21 cellular contexts compared by ENCODE assay signal in the genomic region with DNA sequence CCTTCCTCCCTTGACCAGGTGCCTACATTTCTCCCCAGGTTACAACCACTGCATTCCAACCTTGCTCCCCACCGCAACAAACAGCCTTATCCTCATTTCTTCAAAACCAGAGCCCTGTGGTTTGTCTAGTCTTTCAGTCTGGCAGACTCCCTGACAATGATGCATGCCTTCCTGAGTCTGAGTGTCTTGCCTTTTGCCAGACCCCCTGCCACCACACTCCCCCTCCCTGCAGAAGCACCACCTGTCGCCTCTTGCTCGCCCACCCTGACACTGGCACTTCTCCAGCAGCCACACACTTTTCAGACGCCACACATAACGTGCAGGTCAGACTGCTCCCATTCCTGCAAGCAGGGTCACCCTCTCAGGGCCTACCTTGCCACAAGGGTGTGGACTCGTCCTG.
A peak's percentile ranks its signal among the peaks of the same experiment; 100 is the strongest.
DNase-seq lines count a peak whose midpoint lies in the region; ATAC-seq, FAIRE-seq and TF ChIP-seq lines count a peak whose summit lies in the region.
"Had no signal": no experiment of that assay in that cellular context is flagged by ENCODE, and none has a peak within 500 bp of the region (broad histone marks: within the 10 kb centered on the region; RNA-seq: fewer than 3 reads in every experiment).

No MANE protein-coding gene starts in this region.

- H3K27ac ChIP-seq in K562 (ENCODE audit: extremely low read depth, low read depth, low read length): no peak overlapping the region
- H3K27ac ChIP-seq in naive thymus-derived CD4-positive, alpha-beta T cell (ENCODE audit: low read depth, low read length): no peak overlapping the region
- H3K27ac ChIP-seq: BLaER1, SK-N-MC had no signal

- no peak for FAIRE-seq in K562 (lab: Jason Lieb, UNC)
- FAIRE-seq: GM12891, H54 had no signal

- TF ChIP-seq CTCF in K562 (IDR thresholded peaks at IDR 0.05 in 2 of 3, conservative IDR thresholded peaks at IDR 0.05 in 1 of 3; ENCODE audit: insufficient read depth in 2 of 3, low read depth in 1 of 3, low read length in 3 of 3): no peak
- no peak for TF ChIP-seq CTCF in progenitor cell of endocrine pancreas (IDR thresholded peaks at IDR 0.05; ENCODE audit: unreplicated experiment)

- CTCF ChIA-PET in K562 (lab: Yijun Ruan, JAX; ENCODE audit: low intra/inter-chr PET ratio): interaction anchor here (0.6 kb wide), 1 partner anchor 647 kb away, joined by 3 read pairs; no protein-coding TSS in a partner anchor
- CTCF ChIA-PET in naive thymus-derived CD4-positive, alpha-beta T cell (lab: Charles Lee): no interaction called here

- H3K4me1 Mint-ChIP-seq in progenitor cell of endocrine pancreas (ENCODE audit: low read depth): peaks cover 6% of the 10 kb centered on the region
- H3K4me1 Mint-ChIP-seq in naive thymus-derived CD4-positive, alpha-beta T cell: no peaks in the 10 kb centered on the region

- no peaks in the 10 kb centered on the region for H3K27me3 ChIP-seq in K562 (ENCODE audit: control insufficient read depth in 2 of 2, insufficient read depth in 2 of 2, low read length in 2 of 2)
- no peaks in the 10 kb centered on the region for H3K27me3 ChIP-seq in naive thymus-derived CD4-positive, alpha-beta T cell (ENCODE audit: control insufficient read depth in 2 of 2, insufficient read depth in 2 of 2, low read length in 2 of 2)
- H3K27me3 ChIP-seq: BLaER1 had no signal

- DNase-seq in NCI-H1092 treated with DMSO at 0.1 percent for 48 hours (lab: John Stamatoyannopoulos, UW) (peak; percentile 4), NCI-H1092 (lab: John Stamatoyannopoulos, UW) (no peak), NCI-H1105 treated with DMSO at 0.1 percent for 48 hours (lab: John Stamatoyannopoulos, UW) (peak; percentile 29), K562 (ENCODE audit: extremely low read depth in 1 of 4, low spot score in 3 of 4) (no peak), progenitor cell of endocrine pancreas (ENCODE audit: low spot score, unreplicated experiment) (no peak), hepatic stellate cell (ENCODE audit: low spot score) (no peak)
- DNase-seq in naive thymus-derived CD4-positive, alpha-beta T cell: no peak
- DNase-seq: 8988T; CD8-positive, alpha-beta T cell; DMS79 treated with DMSO at 0.1 percent for 48 hours; GF-D8; Kasumi-1; NCI-H1436; NCI-H2081; NCI-H345; NCI-H82 had no signal

- intact Hi-C loops in K562 (cut with micrococcal nuclease): no loop called here
- intact Hi-C loops in naive thymus-derived CD4-positive, alpha-beta T cell (cut with micrococcal nuclease): no loop called here

- POLR2A ChIA-PET in K562 (lab: Yijun Ruan, JAX): no interaction called here
- POLR2A ChIA-PET in naive thymus-derived CD4-positive, alpha-beta T cell (lab: Charles Lee): no interaction called here

- no peak overlapping the region for H3K4me3 Mint-ChIP-seq in progenitor cell of endocrine pancreas (ENCODE audit: low read depth)
- no peak overlapping the region for H3K4me3 Mint-ChIP-seq in naive thymus-derived CD4-positive, alpha-beta T cell
- H3K4me3 Mint-ChIP-seq: CD8-positive, alpha-beta T cell had no signal

- no peak overlapping the region for H3K4me3 ChIP-seq in K562
- no peak overlapping the region for H3K4me3 ChIP-seq in naive thymus-derived CD4-positive, alpha-beta T cell (ENCODE audit: low read length)
- H3K4me3 ChIP-seq: BLaER1, SK-N-MC had no signal

- no peaks in the 10 kb centered on the region for H3K36me3 Mint-ChIP-seq in progenitor cell of endocrine pancreas (ENCODE audit: insufficient read depth)
- no peaks in the 10 kb centered on the region for H3K36me3 Mint-ChIP-seq in naive thymus-derived CD4-positive, alpha-beta T cell
- H3K36me3 Mint-ChIP-seq: CD8-positive, alpha-beta T cell had no signal

- H3K36me3 ChIP-seq in K562 (ENCODE audit: control insufficient read depth, insufficient read depth, low read length): no peaks in the 10 kb centered on the region
- no peaks in the 10 kb centered on the region for H3K36me3 ChIP-seq in naive thymus-derived CD4-positive, alpha-beta T cell (ENCODE audit: control insufficient read depth in 2 of 3, insufficient read depth in 3 of 3, low read length in 3 of 3)
- H3K36me3 ChIP-seq: BLaER1 had no signal

- no peak for TF ChIP-seq RAD21 in K562 (CRISPR knock-in tag; conservative IDR thresholded peaks at IDR 0.05 in 1 of 2, IDR thresholded peaks at IDR 0.05 in 1 of 2)

- H3K27ac Mint-ChIP-seq in progenitor cell of endocrine pancreas: peak overlapping the region; percentile 47
- H3K27ac Mint-ChIP-seq in naive thymus-derived CD4-positive, alpha-beta T cell: no peak overlapping the region
- H3K27ac Mint-ChIP-seq: CD8-positive, alpha-beta T cell had no signal

- 50% methylated on average over 6 of the region's 6 CpGs for WGBS in K562 (ENCODE audit: insufficient coverage, low coverage, missing lambda C conversion rate)

- no peaks in the 10 kb centered on the region for H3K79me2 ChIP-seq in K562 (ENCODE audit: control insufficient read depth, insufficient read depth, low read length)

- H4K20me1 ChIP-seq in K562 (replicated peaks; ENCODE audit: control insufficient read depth, insufficient read depth, low read length): no peaks in the 10 kb centered on the region
- H4K20me1 ChIP-seq: BLaER1 had no signal

- H3K9ac ChIP-seq in K562 (ENCODE audit: insufficient read depth in 1 of 2, low read depth in 2 of 2, low read length in 2 of 2): no peak overlapping the region
- H3K9ac ChIP-seq: BLaER1 had no signal

- H2AFZ ChIP-seq in K562 (ENCODE audit: low read depth, low read length): peak overlapping the region; percentile 35; the same call in 1 of the 2 replicates

- H3K9me1 ChIP-seq in K562 (ENCODE audit: control insufficient read depth, insufficient read depth, low read length): no peaks in the 10 kb centered on the region

- no TSS peak for BruUV-seq in K562 (replicated peaks; lab: Mats Ljungman, UMichigan)

- peaks cover 11 to 25% of the 10 kb centered on the region in 2 experiments; a peak in 3 of 5 replicates for H3K4me1 ChIP-seq in K562 (replicated peaks in 1 of 2; ENCODE audit: control insufficient read depth in 2 of 2, insufficient read depth in 2 of 2, low read length in 2 of 2)
- H3K4me1 ChIP-seq in naive thymus-derived CD4-positive, alpha-beta T cell (ENCODE audit: control insufficient read depth in 2 of 2, insufficient read depth in 2 of 2, low read length in 2 of 2): no peaks in the 10 kb centered on the region

- TF ChIP-seq POLR2A in K562 (conservative IDR thresholded peaks at IDR 0.05): no peak

- no peaks in the 10 kb centered on the region for H3K9me3 ChIP-seq in K562 (replicated peaks; ENCODE audit: control insufficient read depth, insufficient read depth, low read depth, low read length)
- no peaks in the 10 kb centered on the region for H3K9me3 ChIP-seq in naive thymus-derived CD4-positive, alpha-beta T cell (ENCODE audit: control insufficient read depth in 2 of 3, low read length in 3 of 3)

- ATAC-seq in K562: no peak
- ATAC-seq in HG03175 (IDR thresholded peaks at IDR 0.05; ENCODE audit: unreplicated experiment): no peak
- no peak for ATAC-seq in naive thymus-derived CD4-positive, alpha-beta T cell
- ATAC-seq: CD8-positive, alpha-beta T cell had no signal

- no peaks in the 10 kb centered on the region for H3K9me3 Mint-ChIP-seq in progenitor cell of endocrine pancreas (ENCODE audit: low read depth)
- H3K9me3 Mint-ChIP-seq in naive thymus-derived CD4-positive, alpha-beta T cell: peaks cover 0 to 3% (median 0%) of the 10 kb centered on the region in 11 donors
- H3K9me3 Mint-ChIP-seq: CD8-positive, alpha-beta T cell had no signal

- in situ Hi-C loops in K562 (cut with MboI): no loop called here

- H3K27me3 Mint-ChIP-seq in progenitor cell of endocrine pancreas: no peaks in the 10 kb centered on the region
- H3K27me3 Mint-ChIP-seq in naive thymus-derived CD4-positive, alpha-beta T cell: peaks cover 0 to 11% (median 10%) of the 10 kb centered on the region in 5 donors

- no peak overlapping the region for H3K4me2 ChIP-seq in K562 (ENCODE audit: insufficient read depth, low read length)
- H3K4me2 ChIP-seq: BLaER1 had no signal

- TF ChIP-seq EP300 in K562 (IDR thresholded peaks at IDR 0.05; ENCODE audit: low read length): no peak

TF ChIP-seq in K562, 482 proteins besides CTCF, POLR2A, EP300 and RAD21:
- TF ChIP-seq ZKSCAN1 (IDR thresholded peaks at IDR 0.05; ENCODE audit: low read depth, low read length): no peak

Comparison
In these comparisons a context has a peak if more than half of its experiments do, and no peak if none do; other contexts are left out.
1. DNase-seq: peak in NCI-H1092 treated with DMSO at 0.1 percent for 48 hours (single experiment) and NCI-H1105 treated with DMSO at 0.1 percent for 48 hours (single experiment); none in NCI-H1092 (single experiment), K562 (0 of 4), progenitor cell of endocrine pancreas (single experiment), naive thymus-derived CD4-positive, alpha-beta T cell (0 of 9) and hepatic stellate cell (single experiment).